ENCODE assay signal across 16 cellular contexts in genomic region chr3:33058780-33059179, GRCh38. TPM values are rescaled to one million over a fixed set of nuclear protein-coding genes. Genes with fewer than 3 reads are reported as not detected.
DNase-seq lines count a peak whose midpoint lies in the region; ATAC-seq and TF ChIP-seq lines count a peak whose summit lies in the region.
"Had no signal": no experiment of that assay in that cellular context is flagged by ENCODE, and none has a peak within 500 bp of the region (broad histone marks: within the 10 kb centered on the region; RNA-seq: fewer than 3 reads in every experiment).

No MANE protein-coding gene starts in this region.

- no peaks in the 10 kb centered on the region for H3K9me3 Mint-ChIP-seq in activated CD4-positive, alpha-beta memory T cell treated with anti-CD3 and anti-CD28 coated beads for 36 hours
- H3K9me3 Mint-ChIP-seq in activated CD4-positive, alpha-beta memory T cell treated with anti-CD3 and anti-CD28 coated beads, Interleukin-2, amount 10 ng/mL, durations not matched to agents 7 days and 5 days: no peaks in the 10 kb centered on the region
- no peaks in the 10 kb centered on the region for H3K9me3 Mint-ChIP-seq in activated T-helper 17 cell treated with anti-CD3 and anti-CD28 coated beads, Interleukin-2, amount 50 U/mL, for 72 hours
- H3K9me3 Mint-ChIP-seq in CD8-positive, alpha-beta memory T cell: no peaks in the 10 kb centered on the region

- CTCF ChIA-PET in activated CD4-positive, alpha-beta memory T cell treated with anti-CD3 and anti-CD28 coated beads for 36 hours (lab: Charles Lee): interaction anchor here (0.9 to 3.9 kb wide), 4 partner anchors 10 to 29 kb away, joined by 3 to 29 read pairs (median 14); no protein-coding TSS in a partner anchor
- CTCF ChIA-PET in activated CD4-positive, alpha-beta memory T cell treated with anti-CD3 and anti-CD28 coated beads, Interleukin-2, amount 10 ng/mL, durations not matched to agents 7 days and 5 days (lab: Charles Lee): interaction anchor here (0.6 to 6.1 kb wide), 4 partner anchors 14 to 36 kb away, joined by 3 to 76 read pairs (median 26); no protein-coding TSS in a partner anchor
- CTCF ChIA-PET in HEK293 (lab: Yijun Ruan, JAX): interaction anchor here (2.7 kb wide), 1 partner anchor 16 kb away, joined by 15 read pairs; no protein-coding TSS in a partner anchor
- CTCF ChIA-PET in CD8-positive, alpha-beta memory T cell (lab: Charles Lee): interaction anchor here (2.1 to 7.5 kb wide), 2 partner anchors 11 to 112 kb away, joined by 7 to 60 read pairs; no protein-coding TSS in a partner anchor

- POLR2A ChIA-PET in activated CD4-positive, alpha-beta memory T cell treated with anti-CD3 and anti-CD28 coated beads for 36 hours (lab: Charles Lee): interaction anchor here (5.8 kb wide), 1 partner anchor 12 kb away, joined by 68 read pairs; no protein-coding TSS in a partner anchor
- POLR2A ChIA-PET in activated CD4-positive, alpha-beta memory T cell treated with anti-CD3 and anti-CD28 coated beads, Interleukin-2, amount 10 ng/mL, durations not matched to agents 7 days and 5 days (lab: Charles Lee): interaction anchor here (1.0 to 2.2 kb wide), 3 partner anchors 11 to 107 kb away, joined by 3 to 10 read pairs (median 4); partner anchors contain the start of gene CCR4
- POLR2A ChIA-PET in HEK293 (lab: Yijun Ruan, JAX): no interaction called here
- POLR2A ChIA-PET in CD8-positive, alpha-beta memory T cell (lab: Charles Lee): no interaction called here

- H3K4me1 Mint-ChIP-seq in activated CD4-positive, alpha-beta memory T cell treated with anti-CD3 and anti-CD28 coated beads for 36 hours (ENCODE audit: low read depth): peaks cover 90% of the 10 kb centered on the region
- peaks cover 90% of the 10 kb centered on the region for H3K4me1 Mint-ChIP-seq in activated CD4-positive, alpha-beta memory T cell treated with anti-CD3 and anti-CD28 coated beads, Interleukin-2, amount 10 ng/mL, durations not matched to agents 7 days and 5 days
- H3K4me1 Mint-ChIP-seq in activated T-helper 17 cell treated with anti-CD3 and anti-CD28 coated beads, Interleukin-2, amount 50 U/mL, for 72 hours: peaks cover 71% of the 10 kb centered on the region
- H3K4me1 Mint-ChIP-seq in CD8-positive, alpha-beta memory T cell: peaks cover 63 to 93% (median 91%) of the 10 kb centered on the region in 3 donors

- WGBS in spleen, 5 donors: 82 to 96% (median 91%) methylated on average over 3 of the region's 3 CpGs

- ATAC-seq in activated T-helper 17 cell treated with anti-CD3 and anti-CD28 coated beads, Interleukin-2, amount 50 U/mL, for 72 hours (replicated peaks): no peak
- no peak for ATAC-seq in Right ventricle myocardium superior (ENCODE audit: poor library complexity)

- H3K27ac Mint-ChIP-seq in activated CD4-positive, alpha-beta memory T cell treated with anti-CD3 and anti-CD28 coated beads for 36 hours: peak overlapping the region; percentile 45
- H3K27ac Mint-ChIP-seq in activated CD4-positive, alpha-beta memory T cell treated with anti-CD3 and anti-CD28 coated beads, Interleukin-2, amount 10 ng/mL, durations not matched to agents 7 days and 5 days: no peak overlapping the region
- H3K27ac Mint-ChIP-seq in activated T-helper 17 cell treated with anti-CD3 and anti-CD28 coated beads, Interleukin-2, amount 50 U/mL, for 72 hours: peak overlapping the region; percentile 99
- peak overlapping the region in 3 of 8 donors; percentile 37 to 72 (median 66) for H3K27ac Mint-ChIP-seq in CD8-positive, alpha-beta memory T cell

- no peak for DNase-seq in activated CD4-positive, alpha-beta memory T cell treated with anti-CD3 and anti-CD28 coated beads for 36 hours
- DNase-seq in activated CD4-positive, alpha-beta memory T cell treated with anti-CD3 and anti-CD28 coated beads, Interleukin-2, amount 10 ng/mL, durations not matched to agents 7 days and 5 days: no peak
- DNase-seq in retina: peak; percentile 7
- DNase-seq in Right ventricle myocardium superior: no peak
- DNase-seq in spleen: no peak
- no peak for DNase-seq in CD8-positive, alpha-beta memory T cell
- DNase-seq: DMS153, EL, H7, NCI-H1092, NCI-H146, NCI-H510A treated with DMSO at 0.1 percent for 48 hours, SHP77 had no signal

- H3K27ac ChIP-seq in HEK293 (ENCODE audit: extremely low read depth, low read depth, low read length) (no peak overlapping the region), spleen (peak overlapping the region in 1 of 8 donors; percentile 26)
- no peak overlapping the region for H3K27ac ChIP-seq in CD8-positive, alpha-beta memory T cell (ENCODE audit: low read depth, low read length)
- H3K27ac ChIP-seq: BLaER1 had no signal

- no peaks in the 10 kb centered on the region for H3K27me3 ChIP-seq in spleen (replicated peaks in 1 of 7)
- H3K27me3 ChIP-seq in CD8-positive, alpha-beta memory T cell (ENCODE audit: insufficient read depth, low read length, poor library complexity, severe bottlenecking): no peaks in the 10 kb centered on the region
- H3K27me3 ChIP-seq: BLaER1 had no signal

- peaks cover 57% of the 10 kb centered on the region for H3K36me3 Mint-ChIP-seq in activated CD4-positive, alpha-beta memory T cell treated with anti-CD3 and anti-CD28 coated beads for 36 hours
- peaks cover 72% of the 10 kb centered on the region for H3K36me3 Mint-ChIP-seq in activated CD4-positive, alpha-beta memory T cell treated with anti-CD3 and anti-CD28 coated beads, Interleukin-2, amount 10 ng/mL, durations not matched to agents 7 days and 5 days (ENCODE audit: low read depth)
- H3K36me3 Mint-ChIP-seq in activated T-helper 17 cell treated with anti-CD3 and anti-CD28 coated beads, Interleukin-2, amount 50 U/mL, for 72 hours (ENCODE audit: low read depth): peaks cover 96% of the 10 kb centered on the region
- peaks cover 16 to 57% (median 20%) of the 10 kb centered on the region in 3 donors for H3K36me3 Mint-ChIP-seq in CD8-positive, alpha-beta memory T cell

- H3K27me3 Mint-ChIP-seq in activated CD4-positive, alpha-beta memory T cell treated with anti-CD3 and anti-CD28 coated beads for 36 hours: no peaks in the 10 kb centered on the region
- H3K27me3 Mint-ChIP-seq in activated CD4-positive, alpha-beta memory T cell treated with anti-CD3 and anti-CD28 coated beads, Interleukin-2, amount 10 ng/mL, durations not matched to agents 7 days and 5 days: no peaks in the 10 kb centered on the region
- H3K27me3 Mint-ChIP-seq in activated T-helper 17 cell treated with anti-CD3 and anti-CD28 coated beads, Interleukin-2, amount 50 U/mL, for 72 hours: no peaks in the 10 kb centered on the region
- no peaks in the 10 kb centered on the region for H3K27me3 Mint-ChIP-seq in CD8-positive, alpha-beta memory T cell

- intact Hi-C loops in activated CD4-positive, alpha-beta memory T cell treated with anti-CD3 and anti-CD28 coated beads for 36 hours (cut with micrococcal nuclease): no loop called here
- intact Hi-C loops in Right ventricle myocardium superior (cut with DNase I): no loop called here
- intact Hi-C loops in spleen (cut with DNase I; ENCODE audit: low total_unique reads): no loop called here

- H3K4me3 Mint-ChIP-seq in activated CD4-positive, alpha-beta memory T cell treated with anti-CD3 and anti-CD28 coated beads for 36 hours: no peak overlapping the region
- no peak overlapping the region for H3K4me3 Mint-ChIP-seq in activated CD4-positive, alpha-beta memory T cell treated with anti-CD3 and anti-CD28 coated beads, Interleukin-2, amount 10 ng/mL, durations not matched to agents 7 days and 5 days
- H3K4me3 Mint-ChIP-seq in activated T-helper 17 cell treated with anti-CD3 and anti-CD28 coated beads, Interleukin-2, amount 50 U/mL, for 72 hours: peak overlapping the region; percentile 79
- no peak overlapping the region for H3K4me3 Mint-ChIP-seq in CD8-positive, alpha-beta memory T cell

- no peak overlapping the region for H3K4me3 ChIP-seq in HEK293 (ENCODE audit: low read depth, low read length)
- H3K4me3 ChIP-seq in spleen: no peak overlapping the region
- H3K4me3 ChIP-seq in CD8-positive, alpha-beta memory T cell (ENCODE audit: low read length): no peak overlapping the region
- H3K4me3 ChIP-seq: BLaER1 had no signal

- peaks cover 0 to 42% of the 10 kb centered on the region in 2 experiments; a peak in 2 of 3 replicates for H3K36me3 ChIP-seq in HEK293 (ENCODE audit: control insufficient read depth in 2 of 2, insufficient read depth in 1 of 2, low read length in 2 of 2)
- H3K36me3 ChIP-seq in spleen: peaks cover 0 to 87% (median 42%) of the 10 kb centered on the region in 6 donors
- H3K36me3 ChIP-seq in CD8-positive, alpha-beta memory T cell (ENCODE audit: insufficient read depth, low read length): peaks cover 15% of the 10 kb centered on the region

- no peaks in the 10 kb centered on the region for H3K4me1 ChIP-seq in HEK293 (ENCODE audit: control insufficient read depth, insufficient read depth, low read length)
- peaks cover 14 to 79% (median 64%) of the 10 kb centered on the region in 6 donors for H3K4me1 ChIP-seq in spleen
- peaks cover 68% of the 10 kb centered on the region for H3K4me1 ChIP-seq in CD8-positive, alpha-beta memory T cell (ENCODE audit: insufficient read depth, low read length)

- TF ChIP-seq POLR2A in spleen (IDR thresholded peaks at IDR 0.05): no peak

- no peaks in the 10 kb centered on the region for H3K9me3 ChIP-seq in HEK293 (ENCODE audit: control insufficient read depth, insufficient read depth, low read depth, low read length)
- H3K9me3 ChIP-seq in spleen: no peaks in the 10 kb centered on the region
- no peaks in the 10 kb centered on the region for H3K9me3 ChIP-seq in CD8-positive, alpha-beta memory T cell (ENCODE audit: low read length)
- H3K9me3 ChIP-seq: BLaER1 had no signal

- TF ChIP-seq CTCF in HEK293 (tag by site-specific recombination; IDR thresholded peaks at IDR 0.05): no peak
- no peak for TF ChIP-seq CTCF in spleen (IDR thresholded peaks at IDR 0.05 in 8 of 11, conservative IDR thresholded peaks at IDR 0.05 in 3 of 11)

RNA-seq across cellular contexts. Expression of gene GLB1, which starts 38.2 kb away (rescaled TPM):
- 10 to 100 TPM; 47.2 to 52.0 TPM for total RNA-seq in activated CD4-positive, alpha-beta memory T cell treated with anti-CD3 and anti-CD28 coated beads for 36 hours
- total RNA-seq in activated CD4-positive, alpha-beta memory T cell treated with anti-CD3 and anti-CD28 coated beads, Interleukin-2, amount 10 ng/mL, durations not matched to agents 7 days and 5 days: 10 to 100 TPM; 50.0 to 51.7 TPM
- total RNA-seq in activated T-helper 17 cell treated with anti-CD3 and anti-CD28 coated beads, Interleukin-2, amount 50 U/mL, for 72 hours: 100 to 1,000 TPM in 1 of 2 donors, 10 to 100 TPM in 1; 54.5 to 121 TPM
- 17.6 TPM for total RNA-seq in Right ventricle myocardium superior
- 10 to 100 TPM; 53.2 to 90.0 (median 71.6) TPM for total RNA-seq in spleen
- 10 to 100 TPM; 13.2 to 14.4 (median 13.8) TPM for polyA plus RNA-seq in spleen
- total RNA-seq in CD8-positive, alpha-beta memory T cell: 10 to 100 TPM; 41.5 to 50.9 TPM
- polyA plus RNA-seq in CD8-positive, alpha-beta memory T cell: 35.5 TPM

RNA-seq across cellular contexts. Expression of gene TMPPE, which starts 38.2 kb away (rescaled TPM):
- total RNA-seq in activated CD4-positive, alpha-beta memory T cell treated with anti-CD3 and anti-CD28 coated beads for 36 hours: 1 to 10 TPM; 6.0 to 6.2 TPM
- 1 to 10 TPM; 9.1 to 9.7 TPM for total RNA-seq in activated CD4-positive, alpha-beta memory T cell treated with anti-CD3 and anti-CD28 coated beads, Interleukin-2, amount 10 ng/mL, durations not matched to agents 7 days and 5 days
- 10 to 100 TPM in 1 of 2 donors, 1 to 10 TPM in 1; 8.8 to 12.7 TPM for total RNA-seq in activated T-helper 17 cell treated with anti-CD3 and anti-CD28 coated beads, Interleukin-2, amount 50 U/mL, for 72 hours
- total RNA-seq in Right ventricle myocardium superior: 2.9 TPM
- 10 to 100 TPM; 12.5 to 23.8 (median 16.5) TPM for total RNA-seq in spleen
- polyA plus RNA-seq in spleen: under 1 TPM; 0.09 to 0.51 (median 0.12) TPM
- total RNA-seq in CD8-positive, alpha-beta memory T cell: 10 to 100 TPM; 12.0 to 13.2 TPM
- 0.62 TPM for polyA plus RNA-seq in CD8-positive, alpha-beta memory T cell

RNA-seq across cellular contexts. Expression of gene CRTAP, which starts 55.0 kb away (rescaled TPM):
- 10 to 100 TPM; 57.6 to 60.0 TPM for total RNA-seq in activated CD4-positive, alpha-beta memory T cell treated with anti-CD3 and anti-CD28 coated beads for 36 hours
- total RNA-seq in activated CD4-positive, alpha-beta memory T cell treated with anti-CD3 and anti-CD28 coated beads, Interleukin-2, amount 10 ng/mL, durations not matched to agents 7 days and 5 days: 10 to 100 TPM; 40.9 to 42.6 TPM
- 10 to 100 TPM; 38.2 to 60.7 TPM for total RNA-seq in activated T-helper 17 cell treated with anti-CD3 and anti-CD28 coated beads, Interleukin-2, amount 50 U/mL, for 72 hours
- total RNA-seq in Right ventricle myocardium superior (80.7 TPM), spleen (100 to 1,000 TPM in 5 of 7 donors, 10 to 100 TPM in 2; 64.8 to 156 (median 119) TPM)
- polyA plus RNA-seq in spleen: 10 to 100 TPM; 37.9 to 46.8 (median 38.1) TPM
- total RNA-seq in CD8-positive, alpha-beta memory T cell: 10 to 100 TPM; 49.5 to 50.3 TPM
- 84.0 TPM for polyA plus RNA-seq in CD8-positive, alpha-beta memory T cell

Comparison
In these comparisons a context has a peak if more than half of its experiments do, and no peak if none do; other contexts are left out.
1. POLR2A ChIA-PET loops: an anchor here in activated CD4-positive, alpha-beta memory T cell treated with anti-CD3 and anti-CD28 coated beads for 36 hours (5.8 kb wide) and activated CD4-positive, alpha-beta memory T cell treated with anti-CD3 and anti-CD28 coated beads, Interleukin-2, amount 10 ng/mL, durations not matched to agents 7 days and 5 days (1.0 to 2.2 kb wide); none called in HEK293 and CD8-positive, alpha-beta memory T cell.